In the genomic region with DNA sequence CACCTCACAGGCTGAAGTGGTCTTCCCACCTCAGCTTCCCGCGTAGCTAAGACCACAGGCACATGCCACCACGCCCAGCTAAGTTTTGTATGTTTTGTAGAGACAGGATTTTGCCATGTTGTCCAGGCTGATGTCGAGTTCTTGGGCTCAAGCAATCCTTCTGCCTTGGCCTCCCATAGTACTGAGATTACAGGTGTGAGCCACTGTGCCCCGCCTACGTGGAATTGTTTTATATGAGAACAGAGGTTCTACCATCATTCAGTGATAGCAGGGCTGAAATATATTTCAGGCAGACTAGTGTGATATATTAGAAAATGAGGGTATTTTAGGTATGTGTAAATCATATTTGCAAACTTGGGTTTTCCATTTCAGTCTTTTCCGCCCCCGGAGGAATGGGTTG, we compare ENCODE assay signal across 36 cellular contexts.
"Had no signal": no experiment of that assay in that cellular context is flagged by ENCODE, and none has a peak within 500 bp of the region (broad histone marks: within the 10 kb centered on the region; RNA-seq: fewer than 3 reads in every experiment).

No MANE protein-coding gene starts in this region.

- H3K27me3 Mint-ChIP-seq: activated CD4-positive, alpha-beta memory T cell treated with anti-CD3 and anti-CD28 coated beads, Interleukin-2, amount 10 ng/mL, durations not matched to agents 7 days and 5 days; activated CD8-positive, alpha-beta memory T cell treated with anti-CD3 and anti-CD28 coated beads, Interleukin-2, amount 10 ng/mL, durations not matched to agents 7 days and 5 days; activated T-helper 17 cell treated with anti-CD3 and anti-CD28 coated beads, Interleukin-2, amount 50 U/mL, for 72 hours; T-cell; T-helper 17 cell had no signal

- DNase-seq: activated CD4-positive, alpha-beta memory T cell treated with anti-CD3 and anti-CD28 coated beads, Interleukin-2, amount 10 ng/mL, durations not matched to agents 7 days and 5 days; activated CD4-positive, alpha-beta T cell treated with anti-CD3 and anti-CD28 coated beads for 1 hour; activated CD4-positive, alpha-beta T cell treated with anti-CD3 and anti-CD28 coated beads for 48 hours; activated CD4-positive, CD25-positive, alpha-beta regulatory T cell; activated CD8-positive, alpha-beta memory T cell treated with anti-CD3 and anti-CD28 coated beads for 24 hours; activated CD8-positive, alpha-beta memory T cell treated with anti-CD3 and anti-CD28 coated beads, Interleukin-2, amount 10 ng/mL, durations not matched to agents 7 days and 5 days; activated CD8-positive, alpha-beta memory T cell treated with anti-CD3 and anti-CD28 coated beads, Interleukin-2, amount 50 U/mL, for 48 hours; activated gamma-delta T cell treated with Interleukin-2 at 50 U/mL for 16 hours; activated naive CD4-positive, alpha-beta T cell treated with anti-CD3 and anti-CD28 coated beads for 36 hours; activated T-cell treated with anti-CD3 and anti-CD28 coated beads, Interleukin-2, amount 50 U/mL, for 72 hours; adrenal gland; body of pancreas; MM.1S; MV-4-11; NCI-H1092; NCI-H1436 treated with DMSO at 0.1 percent for 48 hours; NCI-H1694 treated with DMSO at 0.1 percent for 48 hours; NCI-H2029; NCI-H510A; NCI-H526; NCI-H748 treated with DMSO at 0.1 percent for 48 hours; NK-92 treated with Interleukin-12 subunit alpha and Interleukin-12 subunit beta, amount 100 ng/mL, for 24 hours; PC-3; Peyer's patch; RPMI8226; SIG-M5; T-cell; T-helper 17 cell; T1000; WERI-Rb-1 had no signal

- H3K9me3 Mint-ChIP-seq: activated CD4-positive, alpha-beta memory T cell treated with anti-CD3 and anti-CD28 coated beads, Interleukin-2, amount 10 ng/mL, durations not matched to agents 7 days and 5 days; activated naive CD4-positive, alpha-beta T cell treated with anti-CD3 and anti-CD28 coated beads for 36 hours; activated naive CD4-positive, alpha-beta T cell treated with anti-CD3 and anti-CD28 coated beads, Interleukin-2, amount 50 U/mL, for 72 hours; activated T-cell treated with anti-CD3 and anti-CD28 coated beads, Interleukin-2, amount 50 U/mL, for 72 hours; activated T-helper 17 cell treated with anti-CD3 and anti-CD28 coated beads, Interleukin-2, amount 50 U/mL, for 72 hours; T-cell had no signal

- H3K36me3 ChIP-seq: adrenal gland, breast epithelium, Peyer's patch had no signal

- ATAC-seq: activated CD8-positive, alpha-beta memory T cell treated with anti-CD3 and anti-CD28 coated beads, Interleukin-2, amount 10 ng/mL, durations not matched to agents 7 days and 5 days; activated naive CD4-positive, alpha-beta T cell treated with anti-CD3 and anti-CD28 coated beads, Interleukin-2, amount 50 U/mL, for 72 hours; activated T-cell treated with anti-CD3 and anti-CD28 coated beads, Interleukin-2, amount 50 U/mL, for 72 hours; activated T-helper 17 cell treated with anti-CD3 and anti-CD28 coated beads, Interleukin-2, amount 50 U/mL, for 72 hours; body of pancreas; PC-3; Right ventricle myocardium inferior; SK-N-SH treated with all-trans-retinoic acid at 6 μM for 48 hours; T-cell; T-helper 17 cell had no signal

- H3K27me3 ChIP-seq: adrenal gland, body of pancreas, breast epithelium, Peyer's patch had no signal

- H3K9me3 ChIP-seq: adrenal gland, body of pancreas, breast epithelium, Peyer's patch had no signal

- H3K27ac Mint-ChIP-seq: activated CD4-positive, alpha-beta memory T cell treated with anti-CD3 and anti-CD28 coated beads, Interleukin-2, amount 10 ng/mL, durations not matched to agents 7 days and 5 days; activated CD8-positive, alpha-beta memory T cell treated with anti-CD3 and anti-CD28 coated beads, Interleukin-2, amount 10 ng/mL, durations not matched to agents 7 days and 5 days; activated naive CD4-positive, alpha-beta T cell treated with anti-CD3 and anti-CD28 coated beads for 36 hours; activated naive CD4-positive, alpha-beta T cell treated with anti-CD3 and anti-CD28 coated beads, Interleukin-2, amount 50 U/mL, for 72 hours; activated T-cell treated with anti-CD3 and anti-CD28 coated beads, Interleukin-2, amount 50 U/mL, for 72 hours; activated T-helper 17 cell treated with anti-CD3 and anti-CD28 coated beads, Interleukin-2, amount 50 U/mL, for 72 hours; T-cell; T-helper 17 cell had no signal

- H3K4me1 ChIP-seq: adrenal gland, body of pancreas, breast epithelium had no signal

- H3K4me3 ChIP-seq: adrenal gland, body of pancreas, breast epithelium, Peyer's patch had no signal

- H3K27ac ChIP-seq: adrenal gland, body of pancreas, breast epithelium, KMS-11, Peyer's patch, WERI-Rb-1 had no signal

- H3K4me3 Mint-ChIP-seq: activated CD4-positive, alpha-beta memory T cell treated with anti-CD3 and anti-CD28 coated beads, Interleukin-2, amount 10 ng/mL, durations not matched to agents 7 days and 5 days; activated CD8-positive, alpha-beta memory T cell treated with anti-CD3 and anti-CD28 coated beads, Interleukin-2, amount 10 ng/mL, durations not matched to agents 7 days and 5 days; activated naive CD4-positive, alpha-beta T cell treated with anti-CD3 and anti-CD28 coated beads for 36 hours; activated T-cell treated with anti-CD3 and anti-CD28 coated beads, Interleukin-2, amount 50 U/mL, for 72 hours; activated T-helper 17 cell treated with anti-CD3 and anti-CD28 coated beads, Interleukin-2, amount 50 U/mL, for 72 hours; T-cell; T-helper 17 cell had no signal
